In the genomic region with DNA sequence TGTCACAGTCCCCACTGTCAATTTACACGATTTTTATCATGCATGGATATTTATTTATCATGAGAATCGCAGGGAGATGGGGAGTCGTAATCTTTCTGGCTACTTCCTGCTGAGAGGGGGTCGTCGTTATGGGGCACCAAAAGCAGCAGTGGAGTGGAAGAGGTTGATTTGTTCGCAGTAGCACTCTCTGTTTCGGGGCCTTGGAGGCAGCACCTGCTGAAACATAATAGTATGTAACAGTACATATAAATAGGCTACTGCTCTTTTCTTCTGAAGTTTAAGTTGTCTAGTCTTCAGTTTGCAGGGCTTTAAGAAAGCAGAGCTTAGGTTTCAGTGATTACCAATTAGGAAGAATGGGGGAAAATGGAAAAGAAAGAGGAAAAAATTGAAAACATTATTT, we compare ENCODE assay signal across 20 cellular contexts. TPM values are rescaled to one million over a fixed set of nuclear protein-coding genes. Genes with fewer than 3 reads are reported as not detected.
DNase-seq lines count a peak whose midpoint lies in the region; ATAC-seq, FAIRE-seq and TF ChIP-seq lines count a peak whose summit lies in the region.
"Had no signal": no experiment of that assay in that cellular context is flagged by ENCODE, and none has a peak within 500 bp of the region (broad histone marks: within the 10 kb centered on the region; RNA-seq: fewer than 3 reads in every experiment).

No MANE protein-coding gene starts in this region.

- no peak for TF ChIP-seq CTCF in HepG2 (CRISPR knock-in tag; IDR thresholded peaks at IDR 0.05)

- H3K27me3 Mint-ChIP-seq in T-helper 17 cell = no peaks in the 10 kb centered on the region

- no peaks in the 10 kb centered on the region for H3K27me3 ChIP-seq in HepG2 (ENCODE audit: control insufficient read depth in 1 of 2, insufficient read depth in 2 of 2, low read length in 2 of 2)

- no peak for TF ChIP-seq POLR2A in HepG2 (IDR thresholded peaks at IDR 0.05; ENCODE audit: insufficient read depth in 1 of 2, low read depth in 2 of 2, low read length in 2 of 2)

- DNase-seq in T-helper 17 cell = no peak
- peak; percentile 7 for DNase-seq in iPS-NIHi7 (ENCODE audit: extremely low spot score)
- peak; percentile 8 for DNase-seq in ureter (ENCODE audit: low spot score)
- no peak for DNase-seq in HepG2 (ENCODE audit: low spot score)
- DNase-seq in T1000 (lab: John Stamatoyannopoulos, UW) = no peak
- DNase-seq: ACHN, DMS 273 treated with DMSO at 0.1 percent for 48 hours, DND-41, NCI-H1092 treated with DMSO at 0.1 percent for 48 hours, NCI-H146, NCI-H2029 treated with DMSO at 0.1 percent for 48 hours, NCI-H2171, NCI-H526, PC-9 had no signal

- 91% methylated on average over 7 of the region's 7 CpGs for WGBS in HepG2 (ENCODE audit: low lambda C conversion rate)

- H3K36me3 ChIP-seq in HepG2 (replicated peaks in 1 of 2; ENCODE audit: control insufficient read depth in 1 of 2, insufficient read depth in 2 of 2, low read length in 2 of 2) = peaks cover 0 to 7% of the 10 kb centered on the region in 2 experiments; a peak in 2 of 5 replicates
- H3K36me3 ChIP-seq: HAP-1 had no signal

- no peaks in the 10 kb centered on the region for H4K20me1 ChIP-seq in HepG2 (ENCODE audit: insufficient read depth, low read length)

- FAIRE-seq in HepG2 (lab: Jason Lieb, UNC) = no peak

- peak overlapping the region; percentile 39 for H3K27ac Mint-ChIP-seq in T-helper 17 cell
- H3K27ac Mint-ChIP-seq: B cell had no signal

- intact Hi-C loops in HepG2 (cut with micrococcal nuclease; ENCODE audit: unreplicated experiment) = no loop called here

- H3K4me3 ChIP-seq in HepG2 (replicated peaks in 1 of 3; ENCODE audit: insufficient read depth in 1 of 3, low read depth in 2 of 3, low read length in 3 of 3) = no peak overlapping the region
- H3K4me3 ChIP-seq: HAP-1, PC-9 had no signal

- ATAC-seq in T-helper 17 cell (no peak), HepG2 (no peak), GM18502 (IDR thresholded peaks at IDR 0.05; ENCODE audit: poor library complexity, unreplicated experiment) (no peak)

- H3K27ac ChIP-seq in HepG2 (ENCODE audit: extremely low read length, insufficient read depth, low read length) = no peak overlapping the region
- H3K27ac ChIP-seq: PC-9, RWPE1 had no signal

- no peak overlapping the region for H2AFZ ChIP-seq in HepG2 (ENCODE audit: low read length)
- H2AFZ ChIP-seq: PC-9 had no signal

- no TSS peak for BruUV-seq in HepG2 (replicated peaks; lab: Mats Ljungman, UMichigan)

- H3K4me3 Mint-ChIP-seq in T-helper 17 cell = no peak overlapping the region
- H3K4me3 Mint-ChIP-seq: B cell had no signal

- H3K4me1 ChIP-seq in HepG2 (ENCODE audit: insufficient read depth, low read length) = peaks cover 52% of the 10 kb centered on the region
- H3K4me1 ChIP-seq: HAP-1 had no signal

- CTCF ChIA-PET in HepG2 (lab: Yijun Ruan, JAX; ENCODE audit: low intra/inter-chr PET ratio, low total read pairs) = no interaction called here

- in situ Hi-C loops in HepG2 (cut with HindIII; ENCODE audit: extremely low pct_ligation_motif_present, low pct_unique_long_range_greater_than_20kb) = no loop called here

- TF ChIP-seq RAD21 in HepG2 (CRISPR knock-in tag; IDR thresholded peaks at IDR 0.05) = no peak

- TF ChIP-seq EP300 in HepG2 (IDR thresholded peaks at IDR 0.05; ENCODE audit: low read depth in 2 of 2, low read length in 2 of 2) = no peak
- no peak for TF ChIP-seq EP300 in HepG2 (CRISPR knock-in tag; IDR thresholded peaks at IDR 0.05; ENCODE audit: borderline replicate concordance)

- no peaks in the 10 kb centered on the region for H3K9me3 ChIP-seq in T-helper 17 cell (ENCODE audit: control insufficient read depth, low read length, poor library complexity, severe bottlenecking)
- H3K9me3 ChIP-seq in HepG2 (ENCODE audit: low read length) = no peaks in the 10 kb centered on the region

- peaks cover 20% of the 10 kb centered on the region for H3K4me1 Mint-ChIP-seq in T-helper 17 cell

- peaks cover 2% of the 10 kb centered on the region for H3K36me3 Mint-ChIP-seq in T-helper 17 cell (ENCODE audit: low read depth)

- H3K79me2 ChIP-seq in HepG2 (ENCODE audit: insufficient read depth, low read length) = no peaks in the 10 kb centered on the region

- no peak overlapping the region for H3K9ac ChIP-seq in HepG2 (ENCODE audit: insufficient read depth, low read depth, low read length)

- no peak overlapping the region for H3K4me2 ChIP-seq in HepG2 (ENCODE audit: low read depth, low read length)
- H3K4me2 ChIP-seq: PC-9 had no signal

- POLR2A ChIA-PET in HepG2 (lab: Yijun Ruan, JAX) = no interaction called here

RNA-seq across cellular contexts. Expression of a gene that starts 3.8 kb away (rescaled TPM):
- total RNA-seq in T-helper 17 cell = 1 to 10 TPM in 1 of 2 donors, under 1 TPM in 1; 0.83 to 2.5 TPM
- 0.18 TPM for total RNA-seq in ureter
- total RNA-seq in HepG2 (2016; rRNA removed; fragmentation: Illumina TruSeq; extraction: Trizol) = 6.1 and 14.9 TPM in 2 replicates
- total RNA-seq in HepG2 (2016; cell fraction: cytosol; rRNA removed; fragmentation: Illumina TruSeq; extraction: Trizol; ENCODE audit: low read depth) = 1.3 and 1.6 TPM in 2 replicates
- total RNA-seq in HepG2 (2016; cell fraction: insoluble cytoplasmic fraction; rRNA removed; fragmentation: Illumina TruSeq; extraction: Trizol) = 5.1 and 14.3 TPM in 2 replicates
- 3.9 and 5.2 TPM in 2 replicates for total RNA-seq in HepG2 (2016; cell fraction: membrane; rRNA removed; fragmentation: Illumina TruSeq; extraction: Trizol)
- 20.7 and 23.6 TPM in 2 replicates for total RNA-seq in HepG2 (2016; cell fraction: nucleus; rRNA removed; fragmentation: Illumina TruSeq; extraction: Trizol)
- polyA plus RNA-seq in HepG2 (2011; rRNA removed) = 108 and 131 TPM in 2 replicates
- polyA plus RNA-seq in HepG2 (2011; cell fraction: cytosol; rRNA removed) = 102 and 125 TPM in 2 replicates
- polyA plus RNA-seq in HepG2 (2011; cell fraction: nucleus; rRNA removed) = 476 and 502 TPM in 2 replicates
- polyA plus RNA-seq in HepG2 (2012) = 40.7 and 74.1 TPM in 2 replicates
- 2.1 and 3.1 TPM in 2 replicates for polyA plus RNA-seq in HepG2 (2016; cell fraction: cytosol; fragmentation: Illumina TruSeq; extraction: Trizol; ENCODE audit: low read depth)
- 8.4 and 8.5 TPM in 2 replicates for polyA plus RNA-seq in HepG2 (2016; cell fraction: insoluble cytoplasmic fraction; fragmentation: Illumina TruSeq; extraction: Trizol; ENCODE audit: low read depth)
- 3.3 and 4.5 TPM in 2 replicates for polyA plus RNA-seq in HepG2 (2016; cell fraction: membrane; fragmentation: Illumina TruSeq; extraction: Trizol; ENCODE audit: low read depth)
- 40.5 and 42.0 TPM in 2 replicates for polyA plus RNA-seq in HepG2 (2016; cell fraction: nucleus; fragmentation: Illumina TruSeq; extraction: Trizol; ENCODE audit: insufficient read depth, low read depth)
- 0.16 and 255 TPM in 2 replicates for polyA minus RNA-seq in HepG2 (2011; rRNA and poly(A)+ RNA removed; ENCODE audit: low replicate concordance)
- 39.8 and 42.8 TPM in 2 replicates for polyA minus RNA-seq in HepG2 (2011; cell fraction: cytosol; rRNA and poly(A)+ RNA removed)
- polyA minus RNA-seq in HepG2 (2011; cell fraction: nucleus; rRNA and poly(A)+ RNA removed) = 79.3 and 125 TPM in 2 replicates
- total RNA-seq: B cell, G401, LHCN-M2 had no signal

RNA-seq across cellular contexts. Expression of a gene that starts 9.7 kb away (rescaled TPM):
- total RNA-seq in T-helper 17 cell (under 1 TPM in 1 of 2 donors, not detected in 1; 0.45 TPM), ureter (133 TPM), HepG2 (2016; rRNA removed; fragmentation: Illumina TruSeq; extraction: Trizol) (2.1 and 3.9 TPM in 2 replicates)
- total RNA-seq in HepG2 (2016; cell fraction: cytosol; rRNA removed; fragmentation: Illumina TruSeq; extraction: Trizol; ENCODE audit: low read depth) = 5.3 and 5.9 TPM in 2 replicates
- total RNA-seq in HepG2 (2016; cell fraction: insoluble cytoplasmic fraction; rRNA removed; fragmentation: Illumina TruSeq; extraction: Trizol) = 2.5 and 4.7 TPM in 2 replicates
- 3.3 and 3.5 TPM in 2 replicates for total RNA-seq in HepG2 (2016; cell fraction: membrane; rRNA removed; fragmentation: Illumina TruSeq; extraction: Trizol)
- total RNA-seq in HepG2 (2016; cell fraction: nucleus; rRNA removed; fragmentation: Illumina TruSeq; extraction: Trizol) = 1.9 and 3.2 TPM in 2 replicates
- polyA plus RNA-seq in HepG2 (2011; rRNA removed) = 22.6 and 25.2 TPM in 2 replicates
- 19.0 and 41.0 TPM in 2 replicates for polyA plus RNA-seq in HepG2 (2011; cell fraction: cytosol; rRNA removed)
- 8.4 and 9.6 TPM in 2 replicates for polyA plus RNA-seq in HepG2 (2011; cell fraction: nucleus; rRNA removed)
- polyA plus RNA-seq in HepG2 (2012) = 3.4 and 4.6 TPM in 2 replicates
- 4.2 and 5.7 TPM in 2 replicates for polyA plus RNA-seq in HepG2 (2016; cell fraction: cytosol; fragmentation: Illumina TruSeq; extraction: Trizol; ENCODE audit: low read depth)
- polyA plus RNA-seq in HepG2 (2016; cell fraction: insoluble cytoplasmic fraction; fragmentation: Illumina TruSeq; extraction: Trizol; ENCODE audit: low read depth) = 2.0 and 2.4 TPM in 2 replicates
- polyA plus RNA-seq in HepG2 (2016; cell fraction: membrane; fragmentation: Illumina TruSeq; extraction: Trizol; ENCODE audit: low read depth) = 3.2 and 3.8 TPM in 2 replicates
- polyA plus RNA-seq in HepG2 (2016; cell fraction: nucleus; fragmentation: Illumina TruSeq; extraction: Trizol; ENCODE audit: insufficient read depth, low read depth) = 5.4 and 7.5 TPM in 2 replicates
- polyA minus RNA-seq in HepG2 (2011; rRNA and poly(A)+ RNA removed; ENCODE audit: low replicate concordance) = 9.0 and 27.1 TPM in 2 replicates
- polyA minus RNA-seq in HepG2 (2011; cell fraction: cytosol; rRNA and poly(A)+ RNA removed) = 8.7 and 9.5 TPM in 2 replicates
- polyA minus RNA-seq in HepG2 (2011; cell fraction: nucleus; rRNA and poly(A)+ RNA removed) = 0.77 and 1.6 TPM in 2 replicates
- total RNA-seq: B cell had no signal

RNA-seq across cellular contexts. Expression of a gene that starts 27.9 kb away (rescaled TPM):
- total RNA-seq in T-helper 17 cell (10 to 100 TPM; 23.1 to 29.6 TPM), ureter (66.6 TPM), HepG2 (2016; rRNA removed; fragmentation: Illumina TruSeq; extraction: Trizol) (9.0 and 9.2 TPM in 2 replicates)
- total RNA-seq in HepG2 (2016; cell fraction: cytosol; rRNA removed; fragmentation: Illumina TruSeq; extraction: Trizol; ENCODE audit: low read depth) = 0.79 and 1.3 TPM in 2 replicates
- 7.9 and 8.6 TPM in 2 replicates for total RNA-seq in HepG2 (2016; cell fraction: insoluble cytoplasmic fraction; rRNA removed; fragmentation: Illumina TruSeq; extraction: Trizol)
- 2.8 and 3.1 TPM in 2 replicates for total RNA-seq in HepG2 (2016; cell fraction: membrane; rRNA removed; fragmentation: Illumina TruSeq; extraction: Trizol)
- 5.1 and 5.3 TPM in 2 replicates for total RNA-seq in HepG2 (2016; cell fraction: nucleus; rRNA removed; fragmentation: Illumina TruSeq; extraction: Trizol)
- polyA plus RNA-seq in HepG2 (2011; rRNA removed) = 9.2 and 10.7 TPM in 2 replicates
- 11.7 and 12.2 TPM in 2 replicates for polyA plus RNA-seq in HepG2 (2011; cell fraction: cytosol; rRNA removed)
- polyA plus RNA-seq in HepG2 (2011; cell fraction: nucleus; rRNA removed) = 12.1 and 12.6 TPM in 2 replicates
- 6.0 and 9.7 TPM in 2 replicates for polyA plus RNA-seq in HepG2 (2012)
- 0.86 and 1.1 TPM in 2 replicates for polyA plus RNA-seq in HepG2 (2016; cell fraction: cytosol; fragmentation: Illumina TruSeq; extraction: Trizol; ENCODE audit: low read depth)
- 11.6 and 12.5 TPM in 2 replicates for polyA plus RNA-seq in HepG2 (2016; cell fraction: insoluble cytoplasmic fraction; fragmentation: Illumina TruSeq; extraction: Trizol; ENCODE audit: low read depth)
- 2.0 and 3.3 TPM in 2 replicates for polyA plus RNA-seq in HepG2 (2016; cell fraction: membrane; fragmentation: Illumina TruSeq; extraction: Trizol; ENCODE audit: low read depth)
- polyA plus RNA-seq in HepG2 (2016; cell fraction: nucleus; fragmentation: Illumina TruSeq; extraction: Trizol; ENCODE audit: insufficient read depth, low read depth) = 7.6 and 8.3 TPM in 2 replicates
- 27.5 and 69.5 TPM in 2 replicates for polyA minus RNA-seq in HepG2 (2011; rRNA and poly(A)+ RNA removed; ENCODE audit: low replicate concordance)
- 8.3 and 10.6 TPM in 2 replicates for polyA minus RNA-seq in HepG2 (2011; cell fraction: cytosol; rRNA and poly(A)+ RNA removed)
- polyA minus RNA-seq in HepG2 (2011; cell fraction: nucleus; rRNA and poly(A)+ RNA removed) = 9.5 and 12.8 TPM in 2 replicates

RNA-seq across cellular contexts. Expression of a gene that starts 57.3 kb away (rescaled TPM):
- total RNA-seq in T-helper 17 cell (1 to 10 TPM; 1.4 to 3.1 TPM), ureter (198 TPM), HepG2 (2016; rRNA removed; fragmentation: Illumina TruSeq; extraction: Trizol) (3.2 and 8.9 TPM in 2 replicates)
- total RNA-seq in HepG2 (2016; cell fraction: cytosol; rRNA removed; fragmentation: Illumina TruSeq; extraction: Trizol; ENCODE audit: low read depth) = 3.1 and 5.0 TPM in 2 replicates
- total RNA-seq in HepG2 (2016; cell fraction: insoluble cytoplasmic fraction; rRNA removed; fragmentation: Illumina TruSeq; extraction: Trizol) = 2.8 and 9.5 TPM in 2 replicates
- 3.1 and 3.8 TPM in 2 replicates for total RNA-seq in HepG2 (2016; cell fraction: membrane; rRNA removed; fragmentation: Illumina TruSeq; extraction: Trizol)
- total RNA-seq in HepG2 (2016; cell fraction: nucleus; rRNA removed; fragmentation: Illumina TruSeq; extraction: Trizol) = 13.3 and 14.8 TPM in 2 replicates
- polyA plus RNA-seq in HepG2 (2011; rRNA removed) = 18.0 and 20.4 TPM in 2 replicates
- polyA plus RNA-seq in HepG2 (2011; cell fraction: cytosol; rRNA removed) = 3.9 and 6.8 TPM in 2 replicates
- 181 and 258 TPM in 2 replicates for polyA plus RNA-seq in HepG2 (2011; cell fraction: nucleus; rRNA removed)
- polyA plus RNA-seq in HepG2 (2012) = 13.0 and 15.3 TPM in 2 replicates
- 0.96 and 1.4 TPM in 2 replicates for polyA plus RNA-seq in HepG2 (2016; cell fraction: cytosol; fragmentation: Illumina TruSeq; extraction: Trizol; ENCODE audit: low read depth)
- 5.7 and 8.2 TPM in 2 replicates for polyA plus RNA-seq in HepG2 (2016; cell fraction: insoluble cytoplasmic fraction; fragmentation: Illumina TruSeq; extraction: Trizol; ENCODE audit: low read depth)
- 2.0 and 4.2 TPM in 2 replicates for polyA plus RNA-seq in HepG2 (2016; cell fraction: membrane; fragmentation: Illumina TruSeq; extraction: Trizol; ENCODE audit: low read depth)
- 34.1 and 49.0 TPM in 2 replicates for polyA plus RNA-seq in HepG2 (2016; cell fraction: nucleus; fragmentation: Illumina TruSeq; extraction: Trizol; ENCODE audit: insufficient read depth, low read depth)
- polyA minus RNA-seq in HepG2 (2011; rRNA and poly(A)+ RNA removed; ENCODE audit: low replicate concordance) = 34.0 and 38.3 TPM in 2 replicates
- polyA minus RNA-seq in HepG2 (2011; cell fraction: cytosol; rRNA and poly(A)+ RNA removed) = 9.9 and 10.3 TPM in 2 replicates
- 63.8 and 80.3 TPM in 2 replicates for polyA minus RNA-seq in HepG2 (2011; cell fraction: nucleus; rRNA and poly(A)+ RNA removed)

Comparison
In these comparisons a context has a peak if more than half of its experiments do, and no peak if none do; other contexts are left out.
1. DNase-seq: peak in iPS-NIHi7 (single experiment) and ureter (single experiment); none in T-helper 17 cell (0 of 3), HepG2 (single experiment) and T1000 (single experiment).
2. RNA of a gene that starts 9.7 kb away (total RNA-seq): 133 TPM in ureter (single experiment); 1.9 to 5.9 TPM in HepG2 and 0.45 TPM in T-helper 17 cell; every median in the first group is over 10 times any median in the second.